ENCODE assay signal across 24 cellular contexts in genomic region chr3:44642337-44642736, GRCh38. TPM values are rescaled to one million over a fixed set of nuclear protein-coding genes. Genes with fewer than 3 reads are reported as not detected.
A peak's percentile ranks its signal among the peaks of the same experiment; 100 is the strongest.
DNase-seq lines count a peak whose midpoint lies in the region; ATAC-seq and TF ChIP-seq lines count a peak whose summit lies in the region.
"Had no signal": no experiment of that assay in that cellular context is flagged by ENCODE, and none has a peak within 500 bp of the region (broad histone marks: within the 10 kb centered on the region; RNA-seq: fewer than 3 reads in every experiment).

No MANE protein-coding gene starts in this region.

- intact Hi-C loops in OCI-LY7 (cut with micrococcal nuclease; ENCODE audit: unreplicated experiment) (no loop called here), PC-9 (cut with micrococcal nuclease; ENCODE audit: unreplicated experiment) (no loop called here), tibial artery (cut with DNase I; ENCODE audit: low total_unique reads) (no loop called here)
- intact Hi-C loops in naive thymus-derived CD4-positive, alpha-beta T cell (cut with micrococcal nuclease), result no loop called here

- peaks cover 96% of the 10 kb centered on the region for H3K36me3 ChIP-seq in BLaER1
- peaks cover 22% of the 10 kb centered on the region for H3K36me3 ChIP-seq in OCI-LY7 (ENCODE audit: insufficient read depth, low read length)
- H3K36me3 ChIP-seq in endodermal cell (ENCODE audit: control insufficient read depth, insufficient read depth, low read length), result peaks cover 70% of the 10 kb centered on the region
- H3K36me3 ChIP-seq in naive thymus-derived CD4-positive, alpha-beta T cell (ENCODE audit: control insufficient read depth in 2 of 3, insufficient read depth in 3 of 3, low read length in 3 of 3), result peaks cover 17 to 61% (median 18%) of the 10 kb centered on the region in 3 experiments
- peaks cover 24% of the 10 kb centered on the region for H3K36me3 ChIP-seq in PC-9 (ENCODE audit: low read depth)
- H3K36me3 ChIP-seq in tibial artery, result peaks cover 61 to 69% (median 63%) of the 10 kb centered on the region in 3 donors

- 91 to 100% methylated on average over 3 to 4 of the region's 4 CpGs for WGBS in endodermal cell (ENCODE audit: insufficient coverage in 1 of 2, insufficient read length in 1 of 2), 2 experiments

- no peaks in the 10 kb centered on the region for H3F3A ChIP-seq in PC-9 (ENCODE audit: insufficient read depth, low read depth)

- no peaks in the 10 kb centered on the region for H3K79me2 ChIP-seq in OCI-LY7 (ENCODE audit: insufficient read depth, low read depth, low read length)
- no peaks in the 10 kb centered on the region for H3K79me2 ChIP-seq in PC-9 (ENCODE audit: low read depth)

- ATAC-seq in naive thymus-derived CD4-positive, alpha-beta T cell, result no peak
- ATAC-seq: PC-3, Right ventricle myocardium inferior, SK-N-SH treated with all-trans-retinoic acid at 6 μM for 48 hours had no signal

- no peaks in the 10 kb centered on the region for H4K20me1 ChIP-seq in BLaER1
- no peaks in the 10 kb centered on the region for H4K20me1 ChIP-seq in OCI-LY7 (ENCODE audit: insufficient read depth, low read length)
- H4K20me1 ChIP-seq in PC-9 (ENCODE audit: insufficient read depth), result no peaks in the 10 kb centered on the region

- no peak overlapping the region for H3K4me3 Mint-ChIP-seq in endodermal cell
- H3K4me3 Mint-ChIP-seq in naive thymus-derived CD4-positive, alpha-beta T cell, result no peak overlapping the region

- POLR2A ChIA-PET in OCI-LY7 (lab: Charles Lee), result no interaction called here
- POLR2A ChIA-PET in naive thymus-derived CD4-positive, alpha-beta T cell (lab: Charles Lee), result no interaction called here
- POLR2A ChIA-PET in PC-9 (lab: Charles Lee; ENCODE audit: unreplicated experiment), result interaction anchor here (0.6 kb wide), 1 partner anchor 50 kb away, joined by 9 read pairs; no protein-coding TSS in a partner anchor

- H3K4me3 ChIP-seq in BLaER1 (peak overlapping the region; percentile 31), OCI-LY7 (ENCODE audit: low read depth, low read length, poor library complexity, severe bottlenecking) (no peak overlapping the region), endodermal cell (ENCODE audit: low read length) (peak overlapping the region; percentile 52), PC-9 (no peak overlapping the region), tibial artery (no peak overlapping the region)
- peak overlapping the region; percentile 2 for H3K4me3 ChIP-seq in naive thymus-derived CD4-positive, alpha-beta T cell (ENCODE audit: low read length)
- H3K4me3 ChIP-seq: SJCRH30 had no signal

- H3K27me3 ChIP-seq in BLaER1 (no peaks in the 10 kb centered on the region), endodermal cell (ENCODE audit: control insufficient read depth, insufficient read depth, low read length, poor library complexity, severe bottlenecking) (no peaks in the 10 kb centered on the region), PC-9 (ENCODE audit: insufficient read depth, low read depth) (no peaks in the 10 kb centered on the region), tibial artery (no peaks in the 10 kb centered on the region)
- no peaks in the 10 kb centered on the region for H3K27me3 ChIP-seq in naive thymus-derived CD4-positive, alpha-beta T cell (ENCODE audit: control insufficient read depth in 2 of 2, insufficient read depth in 2 of 2, low read length in 2 of 2)
- H3K27me3 ChIP-seq: SJCRH30 had no signal

- H3K9me3 ChIP-seq in BLaER1, result peaks cover 84% of the 10 kb centered on the region
- no peaks in the 10 kb centered on the region for H3K9me3 ChIP-seq in OCI-LY7 (ENCODE audit: low read length)
- H3K9me3 ChIP-seq in endodermal cell (ENCODE audit: control insufficient read depth, low read length), result peaks cover 59% of the 10 kb centered on the region
- peaks cover 21 to 61% (median 30%) of the 10 kb centered on the region in 3 experiments for H3K9me3 ChIP-seq in naive thymus-derived CD4-positive, alpha-beta T cell (ENCODE audit: control insufficient read depth in 2 of 3, low read length in 3 of 3)
- H3K9me3 ChIP-seq in PC-9 (ENCODE audit: insufficient read depth, low read depth), result peaks cover 52% of the 10 kb centered on the region
- H3K9me3 ChIP-seq in tibial artery, result peaks cover 0 to 69% (median 37%) of the 10 kb centered on the region in 3 donors

- peaks cover 81% of the 10 kb centered on the region for H3K36me3 Mint-ChIP-seq in endodermal cell (ENCODE audit: low read depth)
- H3K36me3 Mint-ChIP-seq in naive thymus-derived CD4-positive, alpha-beta T cell, result peaks cover 33 to 85% (median 74%) of the 10 kb centered on the region in 5 donors

- no peak overlapping the region for H3K27ac Mint-ChIP-seq in endodermal cell
- H3K27ac Mint-ChIP-seq in naive thymus-derived CD4-positive, alpha-beta T cell, result no peak overlapping the region
- H3K27ac Mint-ChIP-seq: CD4-positive, alpha-beta memory T cell had no signal

- H3K4me2 ChIP-seq in BLaER1 (no peak overlapping the region), OCI-LY7 (ENCODE audit: low read length) (no peak overlapping the region), PC-9 (no peak overlapping the region)

- H3K9me2 ChIP-seq in OCI-LY7 (ENCODE audit: insufficient read depth, low read length) (no peaks in the 10 kb centered on the region; the same call in 1 of the 2 replicates), PC-9 (ENCODE audit: insufficient read depth) (no peaks in the 10 kb centered on the region)

- peaks cover 94% of the 10 kb centered on the region for H3K9me3 Mint-ChIP-seq in endodermal cell
- peaks cover 5 to 96% (median 80%) of the 10 kb centered on the region in 11 donors for H3K9me3 Mint-ChIP-seq in naive thymus-derived CD4-positive, alpha-beta T cell

- no peaks in the 10 kb centered on the region for H3K27me3 Mint-ChIP-seq in endodermal cell (ENCODE audit: insufficient read depth)
- no peaks in the 10 kb centered on the region for H3K27me3 Mint-ChIP-seq in naive thymus-derived CD4-positive, alpha-beta T cell
- H3K27me3 Mint-ChIP-seq: CD4-positive, alpha-beta memory T cell had no signal

- TF ChIP-seq CTCF in OCI-LY7 (conservative IDR thresholded peaks at IDR 0.05; ENCODE audit: low read length), result no peak
- no peak for TF ChIP-seq CTCF in endodermal cell (conservative IDR thresholded peaks at IDR 0.05)
- no peak for TF ChIP-seq CTCF in PC-9 (conservative IDR thresholded peaks at IDR 0.05)
- TF ChIP-seq CTCF in tibial artery (IDR thresholded peaks at IDR 0.05), result no peak

- BruUV-seq in OCI-LY7 (replicated peaks; lab: Mats Ljungman, UMichigan) (TSS peak; percentile 36), PC-9 (replicated peaks; lab: Mats Ljungman, UMichigan) (no TSS peak)

- H3K27ac ChIP-seq in BLaER1 (no peak overlapping the region), OCI-LY7 (ENCODE audit: low read depth, low read length, poor library complexity, severe bottlenecking) (no peak overlapping the region), endodermal cell (ENCODE audit: low read depth, low read length) (no peak overlapping the region), PC-9 (no peak overlapping the region), tibial artery (no peak overlapping the region)
- H3K27ac ChIP-seq in naive thymus-derived CD4-positive, alpha-beta T cell (ENCODE audit: low read depth, low read length), result no peak overlapping the region
- H3K27ac ChIP-seq: SJCRH30 had no signal

- CTCF ChIA-PET in OCI-LY7 (lab: Charles Lee; ENCODE audit: unreplicated experiment), result no interaction called here
- CTCF ChIA-PET in naive thymus-derived CD4-positive, alpha-beta T cell (lab: Charles Lee), result no interaction called here
- CTCF ChIA-PET in PC-9 (lab: Charles Lee), result no interaction called here

- H3K4me1 ChIP-seq in BLaER1 (no peaks in the 10 kb centered on the region), OCI-LY7 (ENCODE audit: insufficient read depth, low read length, poor library complexity, severe bottlenecking) (peaks cover 9% of the 10 kb centered on the region), endodermal cell (ENCODE audit: control insufficient read depth, insufficient read depth, low read length) (no peaks in the 10 kb centered on the region), PC-9 (replicated peaks; ENCODE audit: insufficient read depth) (no peaks in the 10 kb centered on the region), tibial artery (no peaks in the 10 kb centered on the region)
- H3K4me1 ChIP-seq in naive thymus-derived CD4-positive, alpha-beta T cell (ENCODE audit: control insufficient read depth in 2 of 2, insufficient read depth in 2 of 2, low read length in 2 of 2), result no peaks in the 10 kb centered on the region
- H3K4me1 ChIP-seq: SJCRH30 had no signal

- H3K9ac ChIP-seq in BLaER1 (no peak overlapping the region), endodermal cell (ENCODE audit: extremely low read depth, low read length, poor library complexity, severe bottlenecking) (no peak overlapping the region)

- H2AFZ ChIP-seq in OCI-LY7 (ENCODE audit: low read length), result no peak overlapping the region
- H2AFZ ChIP-seq in PC-9, result no peak overlapping the region

- DNase-seq in OCI-LY7 (ENCODE audit: low spot score) (no peak), endodermal cell (no peak), PC-9 (no peak), NCI-H128 (lab: John Stamatoyannopoulos, UW; ENCODE audit: unreplicated experiment) (no peak), tibial artery (no peak)
- DNase-seq in naive thymus-derived CD4-positive, alpha-beta T cell, result no peak
- DNase-seq: CD4-positive, alpha-beta memory T cell; COR-L47; DMS53; HCEC 1CT; Kasumi-1; MV-4-11; NCI-H1105; NCI-H2029; NCI-H446; NCI-H524 treated with DMSO at 0.1 percent for 48 hours; NCI-H774; PC-3; SJCRH30 had no signal

- H3K4me1 Mint-ChIP-seq in endodermal cell, result no peaks in the 10 kb centered on the region
- H3K4me1 Mint-ChIP-seq in naive thymus-derived CD4-positive, alpha-beta T cell, result peaks cover 0 to 14% (median 4%) of the 10 kb centered on the region in 7 donors

RNA-seq across cellular contexts. Expression of gene ZNF35, which starts 6.2 kb away (rescaled TPM):
- total RNA-seq in OCI-LY7 (2014; rRNA removed; shearing (Covaris generic)), result 9.0 and 11.9 TPM in 2 replicates
- total RNA-seq in OCI-LY7 (2022) (8.6 and 9.5 TPM in 2 replicates), endodermal cell (10 to 100 TPM; 16.0 to 16.6 TPM), PC-9 (2021) (5.4 and 7.0 TPM in 2 replicates)
- 16.3 TPM for polyA plus RNA-seq in endodermal cell (2013, experiment 1 of 2)
- polyA plus RNA-seq in endodermal cell (2013, experiment 2 of 2), result 13.7 TPM
- total RNA-seq in naive thymus-derived CD4-positive, alpha-beta T cell, result 1 to 10 TPM; 1.3 to 3.2 (median 2.0) TPM
- 1 to 10 TPM in 1 of 2 donors, under 1 TPM in 1; 0.14 to 1.1 TPM for polyA plus RNA-seq in naive thymus-derived CD4-positive, alpha-beta T cell

RNA-seq across cellular contexts. Expression of gene ZNF197, which starts 17.5 kb away (rescaled TPM):
- total RNA-seq in OCI-LY7 (2014; rRNA removed; shearing (Covaris generic)), result 2.8 and 4.4 TPM in 2 replicates
- total RNA-seq in OCI-LY7 (2022), result 4.8 and 6.4 TPM in 2 replicates
- 10 to 100 TPM; 22.7 to 31.9 TPM for total RNA-seq in endodermal cell
- 33.3 TPM for polyA plus RNA-seq in endodermal cell (2013, experiment 1 of 2)
- 34.1 TPM for polyA plus RNA-seq in endodermal cell (2013, experiment 2 of 2)
- total RNA-seq in naive thymus-derived CD4-positive, alpha-beta T cell, result 10 to 100 TPM in 3 of 5 experiments, 1 to 10 TPM in 2; 5.5 to 15.6 (median 15.0) TPM
- 1 to 10 TPM; 5.2 to 5.8 TPM for polyA plus RNA-seq in naive thymus-derived CD4-positive, alpha-beta T cell
- 7.4 and 9.5 TPM in 2 replicates for total RNA-seq in PC-9 (2021)

RNA-seq across cellular contexts. Expression of gene ZNF660, which starts 57.6 kb away (rescaled TPM):
- not detected in 2 replicates for total RNA-seq in OCI-LY7 (2014; rRNA removed; shearing (Covaris generic))
- total RNA-seq in OCI-LY7 (2022) (not detected in 2 replicates), endodermal cell (10 to 100 TPM; 18.1 to 19.9 TPM), PC-9 (2021) (1.0 and 1.2 TPM in 2 replicates)
- polyA plus RNA-seq in endodermal cell (2013, experiment 1 of 2), result 10.3 TPM
- 8.7 TPM for polyA plus RNA-seq in endodermal cell (2013, experiment 2 of 2)
- 1 to 10 TPM in 1 of 5 experiments, under 1 TPM in 4; 0.02 to 1.7 (median 0.38) TPM for total RNA-seq in naive thymus-derived CD4-positive, alpha-beta T cell
- under 1 TPM in 1 of 2 donors, not detected in 1; 0.41 TPM for polyA plus RNA-seq in naive thymus-derived CD4-positive, alpha-beta T cell
- total RNA-seq: A172, HT-29, PC-3 had no signal

Comparison
In these comparisons a context has a peak if more than half of its experiments do, and no peak if none do; other contexts are left out.
1. H3K4me3 ChIP-seq: peak in BLaER1 (single experiment), endodermal cell (single experiment) and naive thymus-derived CD4-positive, alpha-beta T cell (single experiment); none in OCI-LY7 (single experiment), PC-9 (single experiment) and tibial artery (0 of 2).